Comparison of ENCODE assay signal across 35 cellular contexts in genomic region chr6:3423439-3424184, GRCh38. TPM values are rescaled to one million over a fixed set of nuclear protein-coding genes. Genes with fewer than 3 reads are reported as not detected.
A peak's percentile ranks its signal among the peaks of the same experiment; 100 is the strongest.
DNase-seq lines count a peak whose midpoint lies in the region; ATAC-seq, FAIRE-seq and TF ChIP-seq lines count a peak whose summit lies in the region.
"Had no signal": no experiment of that assay in that cellular context is flagged by ENCODE, and none has a peak within 500 bp of the region (broad histone marks: within the 10 kb centered on the region; RNA-seq: fewer than 3 reads in every experiment).

No MANE protein-coding gene starts in this region.

- no peak for DNase-seq in A549 (ENCODE audit: low read depth in 1 of 2, low spot score in 1 of 2)
- DNase-seq in H1 (ENCODE audit: low read depth in 1 of 2, low spot score in 2 of 2) = no peak
- DNase-seq in mesendoderm = peak; percentile 73
- no peak for DNase-seq in midbrain (lab: John Stamatoyannopoulos, UW)
- no peak for DNase-seq in MM.1S
- DNase-seq: 8988T; activated CD4-positive, alpha-beta memory T cell treated with anti-CD3 and anti-CD28 coated beads for 36 hours; activated CD4-positive, alpha-beta T cell treated with anti-CD3 and anti-CD28 coated beads for 1 hour; activated CD8-positive, alpha-beta memory T cell treated with anti-CD3 and anti-CD28 coated beads, Interleukin-2, amount 50 U/mL, for 4 hours; activated naive CD4-positive, alpha-beta T cell; activated naive CD8-positive, alpha-beta T cell treated with anti-CD3 and anti-CD28 coated beads, Interleukin-2, amount 50 U/mL, for 24 hours; AML-193; CD4-positive, CD25-positive, alpha-beta regulatory T cell; DND-41; foreskin fibroblast; heart left ventricle; immature natural killer cell; left cardiac atrium; NCI-H1105; NCI-H2029 treated with DMSO at 0.1 percent for 48 hours; NCI-H2227 treated with DMSO at 0.1 percent for 48 hours; SHP77; small intestine; stimulated activated CD4-positive, alpha-beta T cell treated with anti-CD3 and anti-CD28 coated beads, Interleukin-1b, Interleukin-23, amount 100 ng/mL, for 48 hours; stimulated activated naive CD8-positive, alpha-beta T cell treated with anti-CD3 and anti-CD28 coated beads, Interleukin-15, amount 100 ng/mL, for 72 hours; uterus had no signal

- H3K9ac ChIP-seq in HUES6 (ENCODE audit: low read length) (no peak overlapping the region), H1 (replicated peaks in 1 of 4; ENCODE audit: extremely low read depth in 1 of 4, low read depth in 3 of 4, low read length in 3 of 4) (no peak overlapping the region), mesendoderm (ENCODE audit: low read length) (no peak overlapping the region), MM.1S (ENCODE audit: low read length) (no peak overlapping the region)
- H3K9ac ChIP-seq: parathyroid adenoma had no signal

- H2BK5ac ChIP-seq in H1 (ENCODE audit: low read depth, low read length) (peak overlapping the region; percentile 95; the same call in 1 of the 2 replicates), mesendoderm (ENCODE audit: low read length) (no peak overlapping the region)

- H3K4ac ChIP-seq in H1 (replicated peaks; ENCODE audit: insufficient read length, low read depth, low read length) = peak overlapping the region; percentile 73
- no peak overlapping the region for H3K4ac ChIP-seq in mesendoderm (ENCODE audit: low read depth, low read length)

- no peak overlapping the region for H2AFZ ChIP-seq in H1 (ENCODE audit: low read length)
- no peak overlapping the region for H2AFZ ChIP-seq in MM.1S (ENCODE audit: low read length)
- H2AFZ ChIP-seq: parathyroid adenoma had no signal

- H3F3A ChIP-seq in MM.1S (ENCODE audit: insufficient read depth, low read length) = no peaks in the 10 kb centered on the region

- peaks cover 62% of the 10 kb centered on the region for H3K4me1 ChIP-seq in A549
- H3K4me1 ChIP-seq in HUES6 (ENCODE audit: control insufficient read depth, insufficient read depth, low read length) = peaks cover 86% of the 10 kb centered on the region
- peaks cover 27 to 47% (median 35%) of the 10 kb centered on the region in 4 experiments for H3K4me1 ChIP-seq in H1 (replicated peaks in 1 of 4; ENCODE audit: control insufficient read depth in 3 of 4, insufficient read depth in 4 of 4, low read length in 3 of 4)
- peaks cover 6% of the 10 kb centered on the region for H3K4me1 ChIP-seq in mesendoderm (ENCODE audit: control insufficient read depth, low read depth, low read length)
- no peaks in the 10 kb centered on the region for H3K4me1 ChIP-seq in MM.1S (ENCODE audit: low read length)
- H3K4me1 ChIP-seq: parathyroid adenoma had no signal

- H3K27ac ChIP-seq in A549 (peak overlapping the region in 1 of 2 experiments; percentile 35; a peak in 1 of 6 replicates), HUES6 (ENCODE audit: low read depth, low read length) (peak overlapping the region; percentile 36; the same call in 1 of the 2 replicates), H1 (ENCODE audit: low read depth, low read length) (no peak overlapping the region), mesendoderm (ENCODE audit: low read depth, low read length) (peak overlapping the region; percentile 30), MM.1S (ENCODE audit: low read length) (no peak overlapping the region)
- H3K27ac ChIP-seq: heart left ventricle, parathyroid adenoma, right atrium auricular region, thoracic aorta, uterus had no signal

- TF ChIP-seq CTCF in A549 (IDR thresholded peaks at IDR 0.05) (no peak), H1 (IDR thresholded peaks at IDR 0.05; ENCODE audit: control extremely low read depth in 1 of 3, insufficient read depth in 1 of 3, low read depth in 1 of 3, low read length in 3 of 3) (no peak), MM.1S (IDR thresholded peaks at IDR 0.05; ENCODE audit: low read length) (no peak)

- H3K4me3 ChIP-seq in A549 (no peak overlapping the region), HUES6 (ENCODE audit: low read depth, low read length) (peak overlapping the region; percentile 3), H1 (ENCODE audit: extremely low read depth in 1 of 4, insufficient read depth in 2 of 4, low read depth in 3 of 4, low read length in 4 of 4) (peak overlapping the region in 3 of 4 experiments; percentile 10 to 42 (median 14); a peak in 5 of 8 replicates), mesendoderm (ENCODE audit: low read length) (no peak overlapping the region), MM.1S (ENCODE audit: low read length) (no peak overlapping the region)
- H3K4me3 ChIP-seq: heart left ventricle, lung, right atrium auricular region, thoracic aorta, uterus had no signal

- H3K79me1 ChIP-seq in H1 (ENCODE audit: low read depth, low read length) (peaks cover 3% of the 10 kb centered on the region; the same call in 1 of the 2 replicates), mesendoderm (ENCODE audit: low read length) (no peaks in the 10 kb centered on the region)

- H3K9me2 ChIP-seq in MM.1S (replicated peaks; ENCODE audit: insufficient read depth, low read length) = no peaks in the 10 kb centered on the region

- H4K20me1 ChIP-seq in H1 (replicated peaks in 1 of 2; ENCODE audit: control insufficient read depth in 1 of 2, insufficient read depth in 2 of 2, low read length in 2 of 2) = no peaks in the 10 kb centered on the region
- no peaks in the 10 kb centered on the region for H4K20me1 ChIP-seq in MM.1S (ENCODE audit: insufficient read depth, low read length)

- TF ChIP-seq RAD21 in A549 (conservative IDR thresholded peaks at IDR 0.05 in 1 of 2, IDR thresholded peaks at IDR 0.05 in 1 of 2) (no peak), H1 (IDR thresholded peaks at IDR 0.05 in 1 of 2, conservative IDR thresholded peaks at IDR 0.05 in 1 of 2; ENCODE audit: low read depth in 2 of 2, low read length in 2 of 2) (no peak)

- H4K5ac ChIP-seq in H1 (ENCODE audit: insufficient read length, low read depth, low read length) (peak overlapping the region; percentile 51), mesendoderm (ENCODE audit: low read length) (no peak overlapping the region)

- peak overlapping the region; percentile 52 for H3K18ac ChIP-seq in H1 (ENCODE audit: extremely low read depth, low read length)
- H3K18ac ChIP-seq in mesendoderm (ENCODE audit: low read length) = no peak overlapping the region

- peak overlapping the region; percentile 96 for H4K91ac ChIP-seq in H1 (replicated peaks; ENCODE audit: insufficient read length, low read length)

- peak overlapping the region; percentile 68; the same call in 1 of the 2 replicates for H2BK20ac ChIP-seq in H1 (ENCODE audit: low read length)

- TF ChIP-seq EP300 in A549 (IDR thresholded peaks at IDR 0.05) = no peak
- no peak for TF ChIP-seq EP300 in H1 (IDR thresholded peaks at IDR 0.05; ENCODE audit: borderline replicate concordance in 1 of 2, low read depth in 2 of 2, low read length in 2 of 2)

- H3K9me3 ChIP-seq in A549 = no peaks in the 10 kb centered on the region
- no peaks in the 10 kb centered on the region for H3K9me3 ChIP-seq in HUES6 (ENCODE audit: control insufficient read depth, insufficient read depth, low read depth, low read length)
- H3K9me3 ChIP-seq in H1 (ENCODE audit: insufficient read depth in 2 of 2, low read depth in 1 of 2, low read length in 1 of 2) = no peaks in the 10 kb centered on the region
- H3K9me3 ChIP-seq in MM.1S (replicated peaks; ENCODE audit: insufficient read depth, low read length) = no peaks in the 10 kb centered on the region
- H3K9me3 ChIP-seq: heart left ventricle, right atrium auricular region, thoracic aorta, uterus had no signal

- H3K14ac ChIP-seq in H1 (ENCODE audit: insufficient read length) = no peak overlapping the region

- H4K8ac ChIP-seq in H1 (ENCODE audit: extremely low read depth, insufficient read depth, low read length) = no peak overlapping the region
- no peak overlapping the region for H4K8ac ChIP-seq in mesendoderm (ENCODE audit: low read depth, low read length)

- ATAC-seq in A549 = no peak
- ATAC-seq in HG02798 (IDR thresholded peaks at IDR 0.05; ENCODE audit: poor library complexity, unreplicated experiment) = no peak
- ATAC-seq in HG03095 (IDR thresholded peaks at IDR 0.05; ENCODE audit: unreplicated experiment) = no peak
- ATAC-seq: activated naive CD8-positive, alpha-beta T cell treated with anti-CD3 and anti-CD28 coated beads, Interleukin-2, amount 50 U/mL, for 24 hours; esophagus mucosa; heart left ventricle; left cardiac atrium; stimulated activated naive CD8-positive, alpha-beta T cell treated with anti-CD3 and anti-CD28 coated beads, Interleukin-15, amount 100 ng/mL, for 72 hours had no signal

- 72% methylated on average over 6 of the region's 6 CpGs for WGBS in A549 (ENCODE audit: missing lambda C conversion rate)
- 0% methylated on average over 6 of the region's 6 CpGs; no CpG with 5 or more reads in 1 of the 2 experiments for WGBS in H1 (ENCODE audit: extremely low coverage in 1 of 2, insufficient coverage in 1 of 2, insufficient read length in 1 of 2, insufficient replicate concordance in 2 of 2, low coverage in 1 of 2, low lambda C conversion rate in 2 of 2, missing lambda C conversion rate in 1 of 2), 2 experiments
- WGBS in mesendoderm (ENCODE audit: extremely low coverage, insufficient coverage, low lambda C conversion rate) = no CpG with 5 or more reads among the region's 6 CpGs

- no peaks in the 10 kb centered on the region; the same call in 1 of the 2 replicates for H3K23me2 ChIP-seq in H1 (ENCODE audit: low read depth, low read length)

- H3K27me3 ChIP-seq in HUES6 (ENCODE audit: control insufficient read depth, insufficient read depth, low read length) (no peaks in the 10 kb centered on the region), H1 (replicated peaks in 1 of 4; ENCODE audit: control insufficient read depth in 3 of 4, extremely low read depth in 1 of 4, insufficient read depth in 3 of 4, low read length in 3 of 4) (no peaks in the 10 kb centered on the region), mesendoderm (ENCODE audit: insufficient read depth, low read length, poor library complexity) (no peaks in the 10 kb centered on the region), MM.1S (replicated peaks; ENCODE audit: insufficient read depth, low read length) (no peaks in the 10 kb centered on the region)
- H3K27me3 ChIP-seq: heart left ventricle, right atrium auricular region, uterus had no signal

- peak overlapping the region; percentile 11 for H2BK120ac ChIP-seq in H1 (replicated peaks; ENCODE audit: low read depth, low read length)
- H2BK120ac ChIP-seq in mesendoderm (ENCODE audit: low read depth, low read length) = no peak overlapping the region

- no peak for FAIRE-seq in A549 (lab: Jason Lieb, UNC)
- peak; percentile 58 for FAIRE-seq in H1 (lab: Jason Lieb, UNC)
- FAIRE-seq: D721Med, small intestine had no signal

- peak overlapping the region; percentile 66 for H3K4me2 ChIP-seq in A549
- H3K4me2 ChIP-seq in H1 (ENCODE audit: insufficient read depth in 1 of 2, low read depth in 2 of 2, low read length in 2 of 2) = peak overlapping the region; percentile 60 to 71
- H3K4me2 ChIP-seq in mesendoderm (ENCODE audit: low read length) = no peak overlapping the region
- H3K4me2 ChIP-seq in MM.1S (ENCODE audit: low read depth, low read length) = no peak overlapping the region

- H3K36me3 ChIP-seq in HUES6 (ENCODE audit: control insufficient read depth, insufficient read depth, low read length) (no peaks in the 10 kb centered on the region), H1 (ENCODE audit: control insufficient read depth in 2 of 4, insufficient read depth in 4 of 4, low read length in 3 of 4) (no peaks in the 10 kb centered on the region), mesendoderm (ENCODE audit: control insufficient read depth, insufficient read depth, low read length) (no peaks in the 10 kb centered on the region), MM.1S (replicated peaks; ENCODE audit: insufficient read depth, low read length) (no peaks in the 10 kb centered on the region)
- H3K36me3 ChIP-seq: heart left ventricle, right atrium auricular region, thoracic aorta, uterus had no signal

- H2AK5ac ChIP-seq in H1 (ENCODE audit: low read depth, low read length) (no peak overlapping the region), mesendoderm (ENCODE audit: low read length) (no peak overlapping the region)

- H3K56ac ChIP-seq in H1 (replicated peaks; ENCODE audit: insufficient read length, low read depth, low read length) (peak overlapping the region; percentile 33), mesendoderm (ENCODE audit: low read length) (no peak overlapping the region)

- H2BK15ac ChIP-seq in H1 (ENCODE audit: low read length) (no peak overlapping the region), mesendoderm (replicated peaks; ENCODE audit: low read depth) (no peak overlapping the region)

- POLR2A ChIA-PET in A549 (lab: Yijun Ruan, JAX) = no interaction called here
- POLR2A ChIA-PET in H1 (lab: Charles Lee; ENCODE audit: partially characterized antibody) = interaction anchor here (0.6 kb wide), 2 partner anchors 9 to 70 kb away, joined by 3 read pairs; no protein-coding TSS in a partner anchor

- CTCF ChIA-PET in A549 (lab: Yijun Ruan, JAX) = no interaction called here
- CTCF ChIA-PET in H1 (lab: Charles Lee; ENCODE audit: partially characterized antibody) = interaction anchor here (0.6 to 2.3 kb wide), 4 partner anchors 12 to 848 kb away, joined by 3 to 15 read pairs (median 4); partner anchors contain the start of gene SLC22A23

- TF ChIP-seq POLR2A in A549 (IDR thresholded peaks at IDR 0.05; ENCODE audit: low read length) (no peak), H1 (IDR thresholded peaks at IDR 0.05; ENCODE audit: control extremely low read depth in 1 of 2, low read depth in 2 of 2, low read length in 2 of 2) (no peak)

- H3K23ac ChIP-seq in H1 (ENCODE audit: insufficient read length) (no peak overlapping the region), mesendoderm (ENCODE audit: low read length) (no peak overlapping the region)

- H2BK12ac ChIP-seq in H1 (ENCODE audit: low read depth, low read length) = no peak overlapping the region; the same call in 1 of the 2 replicates

- H3K79me2 ChIP-seq in H1 (ENCODE audit: control insufficient read depth in 1 of 2, insufficient read depth in 2 of 2, low read length in 2 of 2) = peaks cover 0 to 63% of the 10 kb centered on the region in 2 experiments; a peak in 2 of 4 replicates
- no peaks in the 10 kb centered on the region for H3K79me2 ChIP-seq in mesendoderm (ENCODE audit: control insufficient read depth, insufficient read depth, low read length)
- no peaks in the 10 kb centered on the region for H3K79me2 ChIP-seq in MM.1S (ENCODE audit: low read length)

RNA-seq across cellular contexts. Expression of gene SLC22A23, which starts 33.2 kb away (rescaled TPM):
- polyA plus RNA-seq in A549 (2011; rRNA removed) = 4.4 and 9.3 TPM in 2 replicates
- 3.0 and 3.9 TPM in 2 replicates for polyA plus RNA-seq in A549 (2012; cell fraction: cytosol; rRNA removed)
- polyA plus RNA-seq in A549 (2012; cell fraction: nucleus; rRNA removed) = 5.0 and 7.8 TPM in 2 replicates
- polyA plus RNA-seq in A549 (2017; fragmentation: RNase III; extraction: RNeasy Plus Mini Kit Qiagen cat#74134 plus additional on column Dnase treatment) = 5.1 to 6.3 TPM (median 6.2 TPM) in 3 replicates
- polyA minus RNA-seq in A549 (2011; rRNA and poly(A)+ RNA removed) = 11.4 and 14.7 TPM in 2 replicates
- 37.1 and 38.4 TPM in 2 replicates for total RNA-seq in H1 (2021; fragmentation: NEBNext Ultra II Directional; extraction: Animal tissue kit (Norgen Biotek cat#: 25700))
- 9.9 and 15.8 TPM in 2 replicates for polyA plus RNA-seq in H1 (2011; rRNA removed)
- polyA plus RNA-seq in H1 (2011; cell fraction: cytosol; rRNA removed) = 10.2 TPM
- 28.3 TPM for polyA plus RNA-seq in H1 (2011; cell fraction: nucleus; rRNA removed)
- 15.4 to 22.2 TPM (median 19.8 TPM) in 4 replicates for polyA plus RNA-seq in H1 (2012, experiment 1 of 2)
- polyA plus RNA-seq in H1 (2012, experiment 2 of 2) = 11.3 TPM
- polyA plus RNA-seq in H1 (2013, experiment 1 of 2) = 26.5 TPM
- 28.3 TPM for polyA plus RNA-seq in H1 (2013, experiment 2 of 2)
- polyA minus RNA-seq in H1 (2011; rRNA and poly(A)+ RNA removed) = 19.6 and 26.4 TPM in 2 replicates
- 18.3 TPM for polyA minus RNA-seq in H1 (2011; cell fraction: cytosol; rRNA and poly(A)+ RNA removed)
- polyA minus RNA-seq in H1 (2011; cell fraction: nucleus; rRNA and poly(A)+ RNA removed) = 33.0 TPM
- 7.9 TPM for polyA plus RNA-seq in mesendoderm (2013, experiment 1 of 2)
- 8.4 TPM for polyA plus RNA-seq in mesendoderm (2013, experiment 2 of 2)

Comparison
In these comparisons a context has a peak if more than half of its experiments do, and no peak if none do; other contexts are left out.
1. H3K27ac ChIP-seq: peak in HUES6 (single experiment) and mesendoderm (single experiment); none in H1 (single experiment) and MM.1S (single experiment).
2. H3K4me2 ChIP-seq: peak in A549 (single experiment) and H1 (2 of 2); none in mesendoderm (single experiment) and MM.1S (single experiment).
3. H3K4me3 ChIP-seq: peak in HUES6 (single experiment) and H1 (3 of 4); none in A549 (single experiment), mesendoderm (single experiment) and MM.1S (single experiment).